In genomic region chr7:101651116-101651515, GRCh38 we compare ENCODE assay signal across 1 cellular context.
TF ChIP-seq lines count a peak whose summit lies in the region.

No MANE protein-coding gene starts in this region.

TF ChIP-seq in HepG2, 621 proteins besides CTCF, POLR2A, EP300 and RAD21:
- TF ChIP-seq, protein P1, sequence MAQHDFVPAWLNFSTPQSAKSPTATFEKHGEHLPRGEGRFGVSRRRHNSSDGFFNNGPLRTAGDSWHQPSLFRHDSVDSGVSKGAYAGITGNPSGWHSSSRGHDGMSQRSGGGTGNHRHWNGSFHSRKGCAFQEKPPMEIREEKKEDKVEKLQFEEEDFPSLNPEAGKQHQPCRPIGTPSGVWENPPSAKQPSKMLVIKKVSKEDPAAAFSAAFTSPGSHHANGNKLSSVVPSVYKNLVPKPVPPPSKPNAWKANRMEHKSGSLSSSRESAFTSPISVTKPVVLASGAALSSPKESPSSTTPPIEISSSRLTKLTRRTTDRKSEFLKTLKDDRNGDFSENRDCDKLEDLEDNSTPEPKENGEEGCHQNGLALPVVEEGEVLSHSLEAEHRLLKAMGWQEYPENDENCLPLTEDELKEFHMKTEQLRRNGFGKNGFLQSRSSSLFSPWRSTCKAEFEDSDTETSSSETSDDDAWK (CRISPR knock-in tag; IDR thresholded peaks at IDR 0.05): no peak
- TF ChIP-seq ZNF768 (CRISPR knock-in tag; IDR thresholded peaks at IDR 0.05): peak; percentile 98
